Comparison of ENCODE assay signal across 12 cellular contexts in genomic region chr11:19995131-19995530, GRCh38.
DNase-seq lines count a peak whose midpoint lies in the region; FAIRE-seq and TF ChIP-seq lines count a peak whose summit lies in the region.
"Had no signal": no experiment of that assay in that cellular context is flagged by ENCODE, and none has a peak within 500 bp of the region (broad histone marks: within the 10 kb centered on the region; RNA-seq: fewer than 3 reads in every experiment).

No MANE protein-coding gene starts in this region.

- TF ChIP-seq EP300 in sigmoid colon (IDR thresholded peaks at IDR 0.05) = no peak

- no peaks in the 10 kb centered on the region for H3K27me3 ChIP-seq in sigmoid colon

- DNase-seq in AG04449 (ENCODE audit: low read depth, low spot score) (peak; percentile 77), LoVo (ENCODE audit: low spot score) (peak; percentile 44), choroid plexus epithelial cell (ENCODE audit: low read depth) (peak; percentile 91), kidney tubule cell (ENCODE audit: low spot score) (peak; percentile 83), GM12891 (ENCODE audit: insufficient read length, low spot score) (no peak), Kasumi-1 (lab: John Stamatoyannopoulos, UW) (no peak), sigmoid colon (no peak)
- DNase-seq in activated naive CD4-positive, alpha-beta T cell treated with anti-CD3 and anti-CD28 coated beads, Interleukin-2, amount 50 U/mL, for 16 hours = no peak
- DNase-seq: activated B cell treated with CpG ODN at 0.5 μM for 24 hours, NCI-H526, posterior cingulate gyrus had no signal

- WGBS in sigmoid colon, 2 donors = 69 to 83% methylated on average over 3 of the region's 3 CpGs

- TF ChIP-seq CTCF in AG04449 (IDR thresholded peaks at IDR 0.05; ENCODE audit: insufficient read depth, low read length, missing control alignments) (no peak), choroid plexus epithelial cell (conservative IDR thresholded peaks at IDR 0.05; ENCODE audit: low read depth, low read length) (no peak), sigmoid colon (IDR thresholded peaks at IDR 0.05) (no peak)

- TF ChIP-seq POLR2A in GM12891 (IDR thresholded peaks at IDR 0.05; ENCODE audit: low read depth, low read length) (no peak), sigmoid colon (IDR thresholded peaks at IDR 0.05) (no peak)

- no peak for FAIRE-seq in GM12891 (lab: Jason Lieb, UNC)

- peaks cover 0 to 28% (median 0%) of the 10 kb centered on the region in 4 donors for H3K36me3 ChIP-seq in sigmoid colon

- CTCF ChIA-PET in AG04449 (lab: Yijun Ruan, JAX) = interaction anchor here (0.7 to 4.2 kb wide), 3 partner anchors 27 to 61 kb away, joined by 3 to 15 read pairs (median 3); no protein-coding TSS in a partner anchor

- H3K9me3 ChIP-seq in sigmoid colon = no peaks in the 10 kb centered on the region

- POLR2A ChIA-PET in AG04449 (lab: Yijun Ruan, JAX) = no interaction called here

- no peak overlapping the region for H3K27ac ChIP-seq in sigmoid colon

- intact Hi-C loops in sigmoid colon (cut with DNase I) = no loop called here

- H3K4me3 ChIP-seq in AG04449 (ENCODE audit: low read depth, low read length) (no peak overlapping the region), choroid plexus epithelial cell (ENCODE audit: low read depth, low read length) (no peak overlapping the region), sigmoid colon (no peak overlapping the region)
- H3K4me3 ChIP-seq: GM23338 had no signal

- H3K4me1 ChIP-seq in sigmoid colon = peaks cover 0 to 32% (median 24%) of the 10 kb centered on the region in 4 donors

TF ChIP-seq in GM12891, 5 proteins besides CTCF, POLR2A, EP300 and RAD21:
- TF ChIP-seq POLR2AphosphoS5 (IDR thresholded peaks at IDR 0.05; ENCODE audit: low read depth, low read length) (no peak), PAX5 (IDR thresholded peaks at IDR 0.05; ENCODE audit: insufficient read depth, low read length, severe bottlenecking) (no peak), SPI1 (IDR thresholded peaks at IDR 0.05; ENCODE audit: low read depth, low read length) (no peak), TAF1 (IDR thresholded peaks at IDR 0.05; ENCODE audit: low read depth, low read length) (no peak), POU2F2 (IDR thresholded peaks at IDR 0.05; ENCODE audit: low read depth, low read length) (no peak)

Comparison
In these comparisons a context has a peak if more than half of its experiments do, and no peak if none do; other contexts are left out.
1. DNase-seq: peak in AG04449 (single experiment), LoVo (single experiment), choroid plexus epithelial cell (single experiment) and kidney tubule cell (single experiment); none in activated naive CD4-positive, alpha-beta T cell treated with anti-CD3 and anti-CD28 coated beads, Interleukin-2, amount 50 U/mL, for 16 hours (single experiment), GM12891 (single experiment), Kasumi-1 (0 of 2) and sigmoid colon (single experiment).